Comparison of ENCODE assay signal across 1 cellular context in the genomic region with DNA sequence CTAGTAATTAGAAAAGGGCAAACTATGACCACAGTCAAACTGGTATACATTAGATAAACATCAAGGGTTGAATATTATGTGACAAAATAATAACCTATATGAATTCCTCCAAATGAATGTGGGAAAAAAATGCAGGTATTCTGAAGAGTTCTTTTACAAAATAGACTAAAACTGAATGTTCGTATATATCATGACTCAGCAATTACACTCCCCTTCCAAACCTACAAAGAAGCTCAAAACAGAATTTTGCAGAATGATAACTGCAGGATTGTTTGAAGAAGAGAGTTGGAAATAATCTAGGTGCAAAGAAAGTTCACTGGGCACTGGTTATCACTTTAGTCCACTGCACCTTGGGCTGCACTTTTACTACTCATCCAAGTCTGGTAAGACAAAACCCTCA.
TF ChIP-seq lines count a peak whose summit lies in the region.

No MANE protein-coding gene starts in this region.

TF ChIP-seq in K562, 482 proteins besides CTCF, POLR2A, EP300 and RAD21 (continued from another document):
- TF ChIP-seq, protein P1, sequence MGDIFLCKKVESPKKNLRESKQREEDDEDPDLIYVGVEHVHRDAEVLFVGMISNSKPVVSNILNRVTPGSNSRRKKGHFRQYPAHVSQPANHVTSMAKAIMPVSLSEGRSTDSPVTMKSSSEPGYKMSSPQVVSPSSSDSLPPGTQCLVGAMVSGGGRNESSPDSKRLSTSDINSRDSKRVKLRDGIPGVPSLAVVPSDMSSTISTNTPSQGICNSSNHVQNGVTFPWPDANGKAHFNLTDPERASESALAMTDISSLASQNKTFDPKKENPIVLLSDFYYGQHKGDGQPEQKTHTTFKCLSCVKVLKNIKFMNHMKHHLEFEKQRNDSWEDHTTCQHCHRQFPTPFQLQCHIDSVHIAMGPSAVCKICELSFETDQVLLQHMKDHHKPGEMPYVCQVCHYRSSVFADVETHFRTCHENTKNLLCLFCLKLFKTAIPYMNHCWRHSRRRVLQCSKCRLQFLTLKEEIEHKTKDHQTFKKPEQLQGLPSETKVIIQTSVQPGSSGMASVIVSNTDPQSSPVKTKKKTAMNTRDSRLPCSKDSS (IDR thresholded peaks at IDR 0.05; ENCODE audit: low read depth, partially characterized antibody), result no peak
- TF ChIP-seq PURB (CRISPR knock-in tag; IDR thresholded peaks at IDR 0.05; ENCODE audit: low read depth) (no peak), MEF2A (IDR thresholded peaks at IDR 0.05; ENCODE audit: control insufficient read depth, low read depth, low read length) (no peak), U2AF1 (optimal IDR thresholded peaks at IDR 0.05; ENCODE audit: low read depth, low read length) (no peak), NFE2 (IDR thresholded peaks at IDR 0.05; ENCODE audit: low read depth) (0 out of 2 replicates have a peak, but pooled peaks have one; percentile 18), ETV1 (tag; conservative IDR thresholded peaks at IDR 0.05; ENCODE audit: low read depth) (no peak), ZNF175 (CRISPR knock-in tag; IDR thresholded peaks at IDR 0.05; ENCODE audit: low read depth) (no peak), KLF1 (tag; IDR thresholded peaks at IDR 0.05) (no peak), ZNF436 (CRISPR knock-in tag; IDR thresholded peaks at IDR 0.05) (no peak), ZBED1 (IDR thresholded peaks at IDR 0.05) (no peak), PHTF2 (CRISPR knock-in tag; IDR thresholded peaks at IDR 0.05) (no peak), SIRT6 (IDR thresholded peaks at IDR 0.05; ENCODE audit: low read depth, low read length) (no peak), YY1 (IDR thresholded peaks at IDR 0.05; ENCODE audit: borderline replicate concordance in 1 of 3, control insufficient read depth in 1 of 3, extremely low read depth in 1 of 3, insufficient read depth in 3 of 3, insufficient read length in 1 of 3, insufficient replicate concordance in 2 of 3, low read depth in 1 of 3, low read length in 2 of 3) (no peak), C11orf30 (IDR thresholded peaks at IDR 0.05; ENCODE audit: low read depth) (peak; percentile 77), ZNF316 (IDR thresholded peaks at IDR 0.05) (peak; percentile 91)
